Comparison of ENCODE assay signal across 27 cellular contexts in genomic region chr20:50557549-50558134, GRCh38. TPM values are rescaled to one million over a fixed set of nuclear protein-coding genes. Genes with fewer than 3 reads are reported as not detected.
DNase-seq lines count a peak whose midpoint lies in the region; ATAC-seq, FAIRE-seq and TF ChIP-seq lines count a peak whose summit lies in the region.
"Had no signal": no experiment of that assay in that cellular context is flagged by ENCODE, and none has a peak within 500 bp of the region (broad histone marks: within the 10 kb centered on the region; RNA-seq: fewer than 3 reads in every experiment).

No MANE protein-coding gene starts in this region.

- no peaks in the 10 kb centered on the region for H3K27me3 Mint-ChIP-seq in activated CD4-positive, alpha-beta T cell treated with anti-CD3 and anti-CD28 coated beads, Interleukin-2, amount 10 ng/mL, durations not matched to agents 7 days and 5 days
- no peaks in the 10 kb centered on the region for H3K27me3 Mint-ChIP-seq in T-helper 17 cell
- H3K27me3 Mint-ChIP-seq: brain; CD4-positive, CD25-positive, alpha-beta regulatory T cell; stimulated activated naive CD8-positive, alpha-beta T cell treated with anti-CD3 and anti-CD28 coated beads, Interleukin-15, Interleukin-2, amounts not matched to agents 100 ng/mL and 50 ng/mL, for 24 hours had no signal

- H3K9me3 ChIP-seq in AG04450 (ENCODE audit: control insufficient read depth, insufficient read depth, low read length) (no peaks in the 10 kb centered on the region), T-helper 17 cell (ENCODE audit: control insufficient read depth, low read length, poor library complexity, severe bottlenecking) (no peaks in the 10 kb centered on the region), keratinocyte (ENCODE audit: control insufficient read depth, low read depth, low read length) (no peaks in the 10 kb centered on the region), body of pancreas (no peaks in the 10 kb centered on the region)
- H3K9me3 ChIP-seq: thoracic aorta had no signal

- WGBS in body of pancreas, 2 donors = 94 to 99% methylated on average over 9 to 11 of the region's 11 CpGs

- DNase-seq in activated CD4-positive, alpha-beta T cell treated with anti-CD3 and anti-CD28 coated beads, Interleukin-2, amount 10 ng/mL, durations not matched to agents 7 days and 5 days = no peak
- DNase-seq in activated CD4-positive, alpha-beta T cell treated with anti-CD3 and anti-CD28 coated beads, Interleukin-2, amount 50 U/mL, for 4 hours = no peak
- DNase-seq in AG04450 (ENCODE audit: low read depth, low spot score) = no peak
- no peak for DNase-seq in T-helper 17 cell
- no peak for DNase-seq in keratinocyte (ENCODE audit: low read depth, low spot score)
- no peak for DNase-seq in body of pancreas
- no peak for DNase-seq in iPS-NIHi7 (ENCODE audit: extremely low spot score)
- no peak for DNase-seq in A172 (ENCODE audit: low spot score)
- DNase-seq: activated CD4-positive, CD25-positive, alpha-beta regulatory T cell; activated CD8-positive, alpha-beta T cell treated with anti-CD3 and anti-CD28 coated beads, Interleukin-2, amount 10 ng/mL, durations not matched to agents 7 days and 5 days; activated effector memory CD4-positive, alpha-beta T cell treated with anti-CD3 and anti-CD28 coated beads, Interleukin-2, amount 50 U/mL, for 16 hours; AML-193; CD4-positive, CD25-positive, alpha-beta regulatory T cell; left cardiac atrium; NCI-H1092; NCI-H1694; NCI-H446; NCI-H774; stimulated activated CD4-positive, alpha-beta T cell treated with anti-CD3 and anti-CD28 coated beads, Interleukin-1b, Interleukin-23, amount 100 ng/mL, for 48 hours; T-helper 1 cell had no signal

- peaks cover 40% of the 10 kb centered on the region for H3K4me1 Mint-ChIP-seq in activated CD4-positive, alpha-beta T cell treated with anti-CD3 and anti-CD28 coated beads, Interleukin-2, amount 10 ng/mL, durations not matched to agents 7 days and 5 days
- peaks cover 30% of the 10 kb centered on the region for H3K4me1 Mint-ChIP-seq in T-helper 17 cell

- peaks cover 35% of the 10 kb centered on the region for H3K36me3 Mint-ChIP-seq in activated CD4-positive, alpha-beta T cell treated with anti-CD3 and anti-CD28 coated beads, Interleukin-2, amount 10 ng/mL, durations not matched to agents 7 days and 5 days (ENCODE audit: low read depth)
- H3K36me3 Mint-ChIP-seq in T-helper 17 cell (ENCODE audit: low read depth) = peaks cover 5% of the 10 kb centered on the region

- H3K4me2 ChIP-seq in keratinocyte (ENCODE audit: control insufficient read depth, extremely low read depth, insufficient read depth, low read depth, low read length) = peak overlapping the region; percentile 68
- H3K4me2 ChIP-seq: hepatocyte had no signal

- dilution Hi-C loops in keratinocyte (cut with MboI; ENCODE audit: extremely low pct_ligation_motif_present, low sequenced_read_pairs) = no loop called here

- H3K4me1 ChIP-seq in keratinocyte (ENCODE audit: control insufficient read depth, extremely low read depth, insufficient read depth, low read length) (peaks cover 40% of the 10 kb centered on the region), body of pancreas (no peaks in the 10 kb centered on the region)

- H3K9me3 Mint-ChIP-seq in activated CD4-positive, alpha-beta T cell treated with anti-CD3 and anti-CD28 coated beads, Interleukin-2, amount 10 ng/mL, durations not matched to agents 7 days and 5 days = no peaks in the 10 kb centered on the region
- H3K9me3 Mint-ChIP-seq: CD4-positive, CD25-positive, alpha-beta regulatory T cell; nephron; stimulated activated naive CD8-positive, alpha-beta T cell treated with anti-CD3 and anti-CD28 coated beads, Interleukin-15, Interleukin-2, amounts not matched to agents 100 ng/mL and 50 ng/mL, for 24 hours had no signal

- H3K4me3 ChIP-seq in AG04450 (ENCODE audit: low read depth, low read length) (no peak overlapping the region), keratinocyte (ENCODE audit: control insufficient read depth in 2 of 3, extremely low read depth in 1 of 3, insufficient read depth in 2 of 3, low read depth in 1 of 3, low read length in 3 of 3) (no peak overlapping the region), body of pancreas (no peak overlapping the region)
- H3K4me3 ChIP-seq: hepatocyte, thoracic aorta had no signal

- H3K9ac ChIP-seq in keratinocyte (ENCODE audit: control insufficient read depth, extremely low read depth, insufficient read depth, low read length) = no peak overlapping the region

- FAIRE-seq in keratinocyte (lab: Jason Lieb, UNC) = no peak
- FAIRE-seq: A204.1, D721Med had no signal

- H3K27ac ChIP-seq in AG04450 (ENCODE audit: low read depth, low read length) (peak overlapping the region; percentile 11), keratinocyte (ENCODE audit: control insufficient read depth, insufficient read depth, low read length) (no peak overlapping the region), body of pancreas (no peak overlapping the region)
- H3K27ac ChIP-seq: hepatocyte, thoracic aorta had no signal

- H3K79me2 ChIP-seq in keratinocyte (ENCODE audit: control insufficient read depth, insufficient read depth, low read length) = peaks cover 75% of the 10 kb centered on the region

- TF ChIP-seq POLR2A in body of pancreas (IDR thresholded peaks at IDR 0.05) = no peak

- no peak overlapping the region for H3K4me3 Mint-ChIP-seq in activated CD4-positive, alpha-beta T cell treated with anti-CD3 and anti-CD28 coated beads, Interleukin-2, amount 10 ng/mL, durations not matched to agents 7 days and 5 days
- H3K4me3 Mint-ChIP-seq in T-helper 17 cell = peak overlapping the region; percentile 53
- H3K4me3 Mint-ChIP-seq: activated CD8-positive, alpha-beta T cell treated with anti-CD3 and anti-CD28 coated beads, Interleukin-2, amount 10 ng/mL, durations not matched to agents 7 days and 5 days; brain; CD4-positive, CD25-positive, alpha-beta regulatory T cell; nephron; stimulated activated naive CD8-positive, alpha-beta T cell treated with anti-CD3 and anti-CD28 coated beads, Interleukin-15, Interleukin-2, amounts not matched to agents 100 ng/mL and 50 ng/mL, for 24 hours had no signal

- no peak overlapping the region for H2AFZ ChIP-seq in keratinocyte (ENCODE audit: control insufficient read depth, low read length)
- H2AFZ ChIP-seq: hepatocyte had no signal

- intact Hi-C loops in body of pancreas (cut with DNase I) = no loop called here

- CTCF ChIA-PET in activated CD4-positive, alpha-beta T cell treated with anti-CD3 and anti-CD28 coated beads, Interleukin-2, amount 10 ng/mL, durations not matched to agents 7 days and 5 days (lab: Charles Lee) = interaction anchor here (0.6 to 1.1 kb wide), 5 partner anchors 8 to 163 kb away, joined by 3 to 4 read pairs (median 3); no protein-coding TSS in a partner anchor
- CTCF ChIA-PET in AG04450 (lab: Charles Lee) = interaction anchor here (0.6 to 0.9 kb wide), 2 partner anchors 9 to 486 kb away, joined by 3 to 4 read pairs; no protein-coding TSS in a partner anchor

- H3K27me3 ChIP-seq in AG04450 (ENCODE audit: control insufficient read depth, insufficient read depth, low read length) (no peaks in the 10 kb centered on the region), keratinocyte (ENCODE audit: control insufficient read depth, extremely low read depth, insufficient read depth, low read length) (no peaks in the 10 kb centered on the region), body of pancreas (no peaks in the 10 kb centered on the region)
- H3K27me3 ChIP-seq: hepatocyte had no signal

- H3K27ac Mint-ChIP-seq in activated CD4-positive, alpha-beta T cell treated with anti-CD3 and anti-CD28 coated beads, Interleukin-2, amount 10 ng/mL, durations not matched to agents 7 days and 5 days = peak overlapping the region; percentile 67
- H3K27ac Mint-ChIP-seq in T-helper 17 cell = peak overlapping the region; percentile 4
- H3K27ac Mint-ChIP-seq: activated CD8-positive, alpha-beta T cell treated with anti-CD3 and anti-CD28 coated beads, Interleukin-2, amount 10 ng/mL, durations not matched to agents 7 days and 5 days; brain; nephron had no signal

- POLR2A ChIA-PET in activated CD4-positive, alpha-beta T cell treated with anti-CD3 and anti-CD28 coated beads, Interleukin-2, amount 10 ng/mL, durations not matched to agents 7 days and 5 days (lab: Charles Lee) = no interaction called here
- POLR2A ChIA-PET in AG04450 (lab: Yijun Ruan, JAX) = interaction anchor here (0.9 to 1.2 kb wide), 2 partner anchors 9 to 48 kb away, joined by 5 to 6 read pairs; partner anchors contain the start of gene PTPN1

- no peak for TF ChIP-seq CTCF in AG04450 (IDR thresholded peaks at IDR 0.05; ENCODE audit: low read depth, low read length)
- TF ChIP-seq CTCF in keratinocyte (optimal IDR thresholded peaks at IDR 0.05 in 1 of 3, IDR thresholded peaks at IDR 0.05 in 1 of 3, conservative IDR thresholded peaks at IDR 0.05 in 1 of 3; ENCODE audit: extremely low read depth in 1 of 3, insufficient read depth in 2 of 3, low read length in 3 of 3) = no peak
- no peak for TF ChIP-seq CTCF in body of pancreas (IDR thresholded peaks at IDR 0.05)

- peaks cover 5 to 20% of the 10 kb centered on the region in 2 experiments for H3K36me3 ChIP-seq in keratinocyte (ENCODE audit: control insufficient read depth in 2 of 2, extremely low read depth in 1 of 2, insufficient read depth in 2 of 2, low read length in 2 of 2)
- no peaks in the 10 kb centered on the region for H3K36me3 ChIP-seq in body of pancreas (replicated peaks in 1 of 2; ENCODE audit: insufficient read depth in 1 of 2, low read depth in 2 of 2)
- H3K36me3 ChIP-seq: thoracic aorta had no signal

- H4K20me1 ChIP-seq in keratinocyte (ENCODE audit: control insufficient read depth, extremely low read depth, insufficient read depth, low read length) = no peaks in the 10 kb centered on the region

- no peaks in the 10 kb centered on the region for H3K9me1 ChIP-seq in keratinocyte (ENCODE audit: control insufficient read depth, extremely low read depth, insufficient read depth, low read length)

- no peak for ATAC-seq in T-helper 17 cell
- ATAC-seq in body of pancreas = no peak
- ATAC-seq: activated CD8-positive, alpha-beta T cell treated with anti-CD3 and anti-CD28 coated beads, Interleukin-2, amount 10 ng/mL, durations not matched to agents 7 days and 5 days; left cardiac atrium had no signal

RNA-seq across cellular contexts. Expression of gene PTPN1, which starts 47.5 kb away (rescaled TPM):
- 10 to 100 TPM; 66.4 to 75.3 TPM for total RNA-seq in activated CD4-positive, alpha-beta T cell treated with anti-CD3 and anti-CD28 coated beads, Interleukin-2, amount 10 ng/mL, durations not matched to agents 7 days and 5 days
- polyA plus RNA-seq in AG04450 (2011; rRNA removed) (49.4 and 54.7 TPM in 2 replicates), keratinocyte (53.3 to 67.4 TPM (median 61.6 TPM) in 3 replicates)
- 46.4 and 49.5 TPM in 2 replicates for polyA minus RNA-seq in AG04450 (2011; rRNA and poly(A)+ RNA removed)
- total RNA-seq in T-helper 17 cell (10 to 100 TPM; 65.5 to 67.7 TPM), body of pancreas (10 to 100 TPM in 1 of 2 donors, 1 to 10 TPM in 1; 9.1 to 10.2 TPM)
- 14.0 TPM for polyA plus RNA-seq in keratinocyte (2011; ENCODE audit: low read depth)
- polyA plus RNA-seq in keratinocyte (2011; cell fraction: cytosol; rRNA removed) = 71.8 and 85.6 TPM in 2 replicates
- 107 and 110 TPM in 2 replicates for polyA plus RNA-seq in keratinocyte (2011; cell fraction: nucleus; rRNA removed)
- 42.2 and 66.1 TPM in 2 replicates for polyA plus RNA-seq in keratinocyte (2012; ENCODE audit: low replicate concordance)
- 65.6 to 73.7 TPM (median 70.3 TPM) in 3 replicates for polyA minus RNA-seq in keratinocyte
- polyA minus RNA-seq in keratinocyte (2011; cell fraction: cytosol; rRNA and poly(A)+ RNA removed) = 61.6 TPM
- polyA minus RNA-seq in keratinocyte (2011; cell fraction: nucleus; rRNA and poly(A)+ RNA removed) = 38.7 and 64.7 TPM in 2 replicates
- total RNA-seq in A172 (2014; rRNA removed; shearing (Covaris generic)) = 56.9 and 60.6 TPM in 2 replicates
